8 cellular contexts compared by ENCODE assay signal in the genomic region with DNA sequence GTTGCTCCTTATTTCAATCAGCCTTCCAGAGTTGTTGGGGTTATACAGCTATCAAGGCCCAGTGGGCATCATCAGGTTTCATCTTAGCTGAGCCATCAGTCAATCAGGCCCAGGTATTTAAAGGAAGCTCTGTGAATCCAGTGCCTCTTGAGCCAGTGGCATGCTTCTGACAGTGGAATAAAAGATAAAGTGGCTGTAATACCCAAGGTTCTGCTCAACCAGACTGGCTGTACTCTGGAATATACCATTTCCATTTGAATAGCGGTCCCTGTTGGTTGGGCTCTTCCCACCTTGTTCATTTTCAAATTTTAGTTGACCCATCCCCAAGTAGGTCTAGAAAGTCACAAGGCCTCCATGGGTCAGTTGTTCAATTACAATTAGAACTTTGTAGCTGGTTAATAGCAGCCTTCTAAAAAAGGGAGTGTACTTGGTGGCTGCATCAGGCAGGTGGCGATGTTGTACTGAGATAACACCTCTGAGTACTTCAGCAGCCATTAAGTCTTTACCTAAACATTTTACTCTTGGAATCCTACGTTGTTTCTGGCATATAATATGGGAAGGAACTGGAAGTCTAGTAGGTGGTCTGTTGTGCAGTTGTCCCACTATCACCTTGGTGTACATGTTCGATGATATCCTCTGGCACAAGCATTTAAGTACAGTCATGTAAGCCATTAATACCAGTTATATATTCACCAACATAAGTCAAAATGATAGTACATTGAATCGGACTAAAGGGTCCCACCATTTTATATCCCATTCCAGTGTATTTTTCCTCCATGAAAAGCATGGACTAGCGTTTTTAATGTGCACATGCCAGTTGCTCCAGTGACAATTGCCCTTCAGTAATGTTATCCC.
A peak's percentile ranks its signal among the peaks of the same experiment; 100 is the strongest.
DNase-seq lines count a peak whose midpoint lies in the region; ATAC-seq and TF ChIP-seq lines count a peak whose summit lies in the region.

No MANE protein-coding gene starts in this region.

- H3K4me2 ChIP-seq in MM.1S (ENCODE audit: low read depth, low read length): no peak overlapping the region

- H3K9me2 ChIP-seq in MM.1S (replicated peaks; ENCODE audit: insufficient read depth, low read length): no peaks in the 10 kb centered on the region

- intact Hi-C loops in right lobe of liver (cut with DNase I): no loop called here
- intact Hi-C loops in tibial artery (cut with DNase I; ENCODE audit: low total_unique reads): no loop called here
- intact Hi-C loops in vagina (cut with DNase I): no loop called here

- H3K36me3 ChIP-seq in MM.1S (replicated peaks; ENCODE audit: insufficient read depth, low read length) (no peaks in the 10 kb centered on the region), right lobe of liver (no peaks in the 10 kb centered on the region), tibial artery (no peaks in the 10 kb centered on the region), vagina (no peaks in the 10 kb centered on the region)

- H3K9me3 Mint-ChIP-seq in activated T-cell treated with anti-CD3 and anti-CD28 coated beads, Interleukin-2, amount 50 U/mL, for 24 hours: peaks cover 11% of the 10 kb centered on the region

- 62% methylated on average over 5 of the region's 6 CpGs for WGBS in right lobe of liver (ENCODE audit: insufficient coverage, low coverage, low lambda C conversion rate, missing lambda C conversion rate)

- H3K36me3 Mint-ChIP-seq in activated T-cell treated with anti-CD3 and anti-CD28 coated beads, Interleukin-2, amount 50 U/mL, for 24 hours (ENCODE audit: low read depth): peaks cover 10% of the 10 kb centered on the region

- H3K9ac ChIP-seq in MM.1S (ENCODE audit: low read length): no peak overlapping the region

- no peaks in the 10 kb centered on the region for H3K27me3 ChIP-seq in MM.1S (replicated peaks; ENCODE audit: insufficient read depth, low read length)
- H3K27me3 ChIP-seq in right lobe of liver: no peaks in the 10 kb centered on the region
- no peaks in the 10 kb centered on the region for H3K27me3 ChIP-seq in tibial artery
- no peaks in the 10 kb centered on the region for H3K27me3 ChIP-seq in vagina

- H3K4me1 Mint-ChIP-seq in activated T-cell treated with anti-CD3 and anti-CD28 coated beads, Interleukin-2, amount 50 U/mL, for 24 hours (ENCODE audit: low read depth): no peaks in the 10 kb centered on the region

- H3K4me1 ChIP-seq in MM.1S (ENCODE audit: low read length) (no peaks in the 10 kb centered on the region), right lobe of liver (peaks cover 0 to 3% (median 0%) of the 10 kb centered on the region in 4 donors), tibial artery (no peaks in the 10 kb centered on the region), vagina (no peaks in the 10 kb centered on the region)

- H3K4me3 Mint-ChIP-seq in activated T-cell treated with anti-CD3 and anti-CD28 coated beads, Interleukin-2, amount 50 U/mL, for 24 hours: no peak overlapping the region

- no peaks in the 10 kb centered on the region for H3K27me3 Mint-ChIP-seq in activated T-cell treated with anti-CD3 and anti-CD28 coated beads, Interleukin-2, amount 50 U/mL, for 24 hours

- ATAC-seq in SK-N-SH treated with all-trans-retinoic acid at 6 μM for 48 hours (peak; percentile 98), right lobe of liver (peak; percentile 56 to 73 (median 68))

- no peaks in the 10 kb centered on the region for H4K20me1 ChIP-seq in MM.1S (ENCODE audit: insufficient read depth, low read length)

- H3K9me3 ChIP-seq in MM.1S (replicated peaks; ENCODE audit: insufficient read depth, low read length) (no peaks in the 10 kb centered on the region), right lobe of liver (no peaks in the 10 kb centered on the region), tibial artery (peaks cover 0 to 4% (median 0%) of the 10 kb centered on the region in 3 donors), vagina (no peaks in the 10 kb centered on the region)

- H3K4me3 ChIP-seq in MM.1S (ENCODE audit: low read length) (no peak overlapping the region), right lobe of liver (no peak overlapping the region), tibial artery (no peak overlapping the region), vagina (no peak overlapping the region)

- no peak overlapping the region for H3K27ac Mint-ChIP-seq in activated T-cell treated with anti-CD3 and anti-CD28 coated beads, Interleukin-2, amount 50 U/mL, for 24 hours

- no peaks in the 10 kb centered on the region for H3K79me2 ChIP-seq in MM.1S (ENCODE audit: low read length)

- TF ChIP-seq CTCF in MM.1S (IDR thresholded peaks at IDR 0.05; ENCODE audit: low read length) (peak; percentile 75), right lobe of liver (IDR thresholded peaks at IDR 0.05) (peak; percentile 42 to 58 (median 50)), tibial artery (IDR thresholded peaks at IDR 0.05) (peak; percentile 57), vagina (IDR thresholded peaks at IDR 0.05) (peak in 1 of 3 experiments; percentile 45)

- H3K27ac ChIP-seq in MM.1S (ENCODE audit: low read length) (no peak overlapping the region), right lobe of liver (no peak overlapping the region), tibial artery (no peak overlapping the region), vagina (no peak overlapping the region)

- H3F3A ChIP-seq in MM.1S (ENCODE audit: insufficient read depth, low read length): no peaks in the 10 kb centered on the region

- TF ChIP-seq POLR2A in right lobe of liver (IDR thresholded peaks at IDR 0.05) (no peak), vagina (IDR thresholded peaks at IDR 0.05) (no peak)

- peak; percentile 5 for DNase-seq in activated T-cell treated with anti-CD3 and anti-CD28 coated beads for 48 hours (ENCODE audit: low read depth)
- DNase-seq in activated T-cell treated with anti-CD3 and anti-CD28 coated beads, Interleukin-2, amount 50 U/mL, for 24 hours: no peak
- DNase-seq in MM.1S: peak; percentile 56
- peak; percentile 3 for DNase-seq in central memory CD4-positive, alpha-beta T cell
- peak in 1 of 3 donors; percentile 27 for DNase-seq in right lobe of liver
- DNase-seq in tibial artery: no peak
- DNase-seq in vagina (ENCODE audit: extremely low spot score in 2 of 2): no peak

- no peak overlapping the region for H2AFZ ChIP-seq in MM.1S (ENCODE audit: low read length)

TF ChIP-seq in SK-N-SH treated with all-trans-retinoic acid at 6 μM for 48 hours, 23 proteins besides CTCF, POLR2A, EP300 and RAD21 (continues in another document):
- TF ChIP-seq TCF4 (CRISPR knock-in tag; IDR thresholded peaks at IDR 0.05; ENCODE audit: borderline replicate concordance) (no peak), ZC3H10 (CRISPR knock-in tag; IDR thresholded peaks at IDR 0.05) (no peak), OSR1 (CRISPR knock-in tag; IDR thresholded peaks at IDR 0.05) (no peak), PPARA (CRISPR knock-in tag; IDR thresholded peaks at IDR 0.05; ENCODE audit: borderline replicate concordance) (no peak), ISL1 (CRISPR knock-in tag; IDR thresholded peaks at IDR 0.05) (no peak), ZNF565 (CRISPR knock-in tag; conservative IDR thresholded peaks at IDR 0.05; ENCODE audit: low read depth) (no peak), ZFP30 (CRISPR knock-in tag; IDR thresholded peaks at IDR 0.05) (no peak)
- TF ChIP-seq, protein P1, sequence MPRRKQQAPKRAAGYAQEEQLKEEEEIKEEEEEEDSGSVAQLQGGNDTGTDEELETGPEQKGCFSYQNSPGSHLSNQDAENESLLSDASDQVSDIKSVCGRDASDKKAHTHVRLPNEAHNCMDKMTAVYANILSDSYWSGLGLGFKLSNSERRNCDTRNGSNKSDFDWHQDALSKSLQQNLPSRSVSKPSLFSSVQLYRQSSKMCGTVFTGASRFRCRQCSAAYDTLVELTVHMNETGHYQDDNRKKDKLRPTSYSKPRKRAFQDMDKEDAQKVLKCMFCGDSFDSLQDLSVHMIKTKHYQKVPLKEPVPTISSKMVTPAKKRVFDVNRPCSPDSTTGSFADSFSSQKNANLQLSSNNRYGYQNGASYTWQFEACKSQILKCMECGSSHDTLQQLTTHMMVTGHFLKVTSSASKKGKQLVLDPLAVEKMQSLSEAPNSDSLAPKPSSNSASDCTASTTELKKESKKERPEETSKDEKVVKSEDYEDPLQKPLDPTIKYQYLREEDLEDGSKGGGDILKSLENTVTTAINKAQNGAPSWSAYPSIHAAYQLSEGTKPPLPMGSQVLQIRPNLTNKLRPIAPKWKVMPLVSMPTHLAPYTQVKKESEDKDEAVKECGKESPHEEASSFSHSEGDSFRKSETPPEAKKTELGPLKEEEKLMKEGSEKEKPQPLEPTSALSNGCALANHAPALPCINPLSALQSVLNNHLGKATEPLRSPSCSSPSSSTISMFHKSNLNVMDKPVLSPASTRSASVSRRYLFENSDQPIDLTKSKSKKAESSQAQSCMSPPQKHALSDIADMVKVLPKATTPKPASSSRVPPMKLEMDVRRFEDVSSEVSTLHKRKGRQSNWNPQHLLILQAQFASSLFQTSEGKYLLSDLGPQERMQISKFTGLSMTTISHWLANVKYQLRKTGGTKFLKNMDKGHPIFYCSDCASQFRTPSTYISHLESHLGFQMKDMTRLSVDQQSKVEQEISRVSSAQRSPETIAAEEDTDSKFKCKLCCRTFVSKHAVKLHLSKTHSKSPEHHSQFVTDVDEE (CRISPR knock-in tag; IDR thresholded peaks at IDR 0.05): no peak
- TF ChIP-seq, protein P2, sequence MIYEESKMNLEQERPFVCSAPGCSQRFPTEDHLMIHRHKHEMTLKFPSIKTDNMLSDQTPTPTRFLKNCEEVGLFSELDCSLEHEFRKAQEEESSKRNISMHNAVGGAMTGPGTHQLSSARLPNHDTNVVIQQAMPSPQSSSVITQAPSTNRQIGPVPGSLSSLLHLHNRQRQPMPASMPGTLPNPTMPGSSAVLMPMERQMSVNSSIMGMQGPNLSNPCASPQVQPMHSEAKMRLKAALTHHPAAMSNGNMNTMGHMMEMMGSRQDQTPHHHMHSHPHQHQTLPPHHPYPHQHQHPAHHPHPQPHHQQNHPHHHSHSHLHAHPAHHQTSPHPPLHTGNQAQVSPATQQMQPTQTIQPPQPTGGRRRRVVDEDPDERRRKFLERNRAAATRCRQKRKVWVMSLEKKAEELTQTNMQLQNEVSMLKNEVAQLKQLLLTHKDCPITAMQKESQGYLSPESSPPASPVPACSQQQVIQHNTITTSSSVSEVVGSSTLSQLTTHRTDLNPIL (CRISPR knock-in tag; IDR thresholded peaks at IDR 0.05; ENCODE audit: low read depth): no peak
- TF ChIP-seq, protein P3, sequence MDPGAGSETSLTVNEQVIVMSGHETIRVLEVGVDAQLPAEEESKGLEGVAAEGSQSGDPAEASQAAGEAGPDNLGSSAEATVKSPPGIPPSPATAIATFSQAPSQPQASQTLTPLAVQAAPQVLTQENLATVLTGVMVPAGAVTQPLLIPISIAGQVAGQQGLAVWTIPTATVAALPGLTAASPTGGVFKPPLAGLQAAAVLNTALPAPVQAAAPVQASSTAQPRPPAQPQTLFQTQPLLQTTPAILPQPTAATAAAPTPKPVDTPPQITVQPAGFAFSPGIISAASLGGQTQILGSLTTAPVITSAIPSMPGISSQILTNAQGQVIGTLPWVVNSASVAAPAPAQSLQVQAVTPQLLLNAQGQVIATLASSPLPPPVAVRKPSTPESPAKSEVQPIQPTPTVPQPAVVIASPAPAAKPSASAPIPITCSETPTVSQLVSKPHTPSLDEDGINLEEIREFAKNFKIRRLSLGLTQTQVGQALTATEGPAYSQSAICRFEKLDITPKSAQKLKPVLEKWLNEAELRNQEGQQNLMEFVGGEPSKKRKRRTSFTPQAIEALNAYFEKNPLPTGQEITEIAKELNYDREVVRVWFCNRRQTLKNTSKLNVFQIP (CRISPR knock-in tag; IDR thresholded peaks at IDR 0.05; ENCODE audit: borderline replicate concordance, low read depth): no peak

Comparison
In these comparisons a context has a peak if more than half of its experiments do, and no peak if none do; other contexts are left out.
1. DNase-seq: peak in activated T-cell treated with anti-CD3 and anti-CD28 coated beads for 48 hours (single experiment), MM.1S (single experiment) and central memory CD4-positive, alpha-beta T cell (single experiment); none in activated T-cell treated with anti-CD3 and anti-CD28 coated beads, Interleukin-2, amount 50 U/mL, for 24 hours (single experiment), tibial artery (0 of 2) and vagina (0 of 2).